ENCODE assay signal across 7 cellular contexts in genomic region chr4:119454151-119454490, GRCh38.
A peak's percentile ranks its signal among the peaks of the same experiment; 100 is the strongest.
DNase-seq lines count a peak whose midpoint lies in the region; ATAC-seq, FAIRE-seq and TF ChIP-seq lines count a peak whose summit lies in the region.
"Not testable (repeated sequence)": the region's sequence is repeated elsewhere in the genome, so short reads cannot be mapped to it uniquely, and the experiment has no call there.

No MANE protein-coding gene starts in this region.

- H3K27me3 Mint-ChIP-seq in activated CD4-positive, alpha-beta T cell treated with anti-CD3 and anti-CD28 coated beads, Interleukin-2, amount 10 ng/mL, durations not matched to agents 7 days and 5 days = not testable (repeated sequence)

- 2% methylated on average over 7 of the region's 7 CpGs for WGBS in pancreas, 2 donors

- TF ChIP-seq POLR2A in GM18505 (IDR thresholded peaks at IDR 0.05; ENCODE audit: borderline replicate concordance, extremely low read depth, insufficient read depth, insufficient read length) = not testable (repeated sequence)

- not testable (repeated sequence) for H3K4me1 ChIP-seq in HAP-1; HUES48 (ENCODE audit: control insufficient read depth, insufficient read depth, low read length); iPS-20b (ENCODE audit: insufficient read depth, low read length); pancreas

- CTCF ChIA-PET in activated CD4-positive, alpha-beta T cell treated with anti-CD3 and anti-CD28 coated beads, Interleukin-2, amount 10 ng/mL, durations not matched to agents 7 days and 5 days (lab: Charles Lee) = not testable (repeated sequence)

- H3K27ac ChIP-seq in HUES48 (ENCODE audit: low read depth, low read length) (peak overlapping the region; percentile 89), dorsolateral prefrontal cortex (peak overlapping the region in 57 of 59 donors; percentile 49 to 98 (median 91)), iPS-20b (ENCODE audit: low read length) (peak overlapping the region; percentile 94), pancreas (peak overlapping the region; percentile 65 to 95 (median 86))

- H3K9ac ChIP-seq in HUES48 (ENCODE audit: low read depth, low read length) (peak overlapping the region; percentile 90), iPS-20b (ENCODE audit: low read depth, low read length) (peak overlapping the region; percentile 88)

- H3K4me1 Mint-ChIP-seq in activated CD4-positive, alpha-beta T cell treated with anti-CD3 and anti-CD28 coated beads, Interleukin-2, amount 10 ng/mL, durations not matched to agents 7 days and 5 days = peaks cover 16% of the 10 kb centered on the region

- H3K4me3 ChIP-seq in HAP-1 = peak overlapping the region; percentile 90
- peak overlapping the region; percentile 79 for H3K4me3 ChIP-seq in HUES48 (ENCODE audit: low read depth, low read length)
- peak overlapping the region; percentile 43 to 97 (median 78) for H3K4me3 ChIP-seq in dorsolateral prefrontal cortex
- H3K4me3 ChIP-seq in iPS-20b (ENCODE audit: low read length) = peak overlapping the region; percentile 83
- peak overlapping the region; percentile 12 to 89 (median 51) for H3K4me3 ChIP-seq in pancreas

- in situ Hi-C loops in HAP-1 (cut with MboI; ENCODE audit: low sequenced_read_pairs) = not testable (repeated sequence)

- peak overlapping the region; percentile 99 for H3K27ac Mint-ChIP-seq in activated CD4-positive, alpha-beta T cell treated with anti-CD3 and anti-CD28 coated beads, Interleukin-2, amount 10 ng/mL, durations not matched to agents 7 days and 5 days

- not testable (repeated sequence) for H3K36me3 Mint-ChIP-seq in activated CD4-positive, alpha-beta T cell treated with anti-CD3 and anti-CD28 coated beads, Interleukin-2, amount 10 ng/mL, durations not matched to agents 7 days and 5 days (ENCODE audit: low read depth)

- not testable (repeated sequence) for H3K9me3 ChIP-seq in HAP-1; HUES48 (ENCODE audit: control insufficient read depth, insufficient read depth, low read length); iPS-20b (ENCODE audit: insufficient read depth, low read depth, low read length); pancreas

- TF ChIP-seq CTCF in dorsolateral prefrontal cortex (IDR thresholded peaks at IDR 0.05 in 54 of 56, conservative IDR thresholded peaks at IDR 0.05 in 2 of 56; ENCODE audit: low read depth in 1 of 56, partially characterized antibody in 56 of 56); pancreas (IDR thresholded peaks at IDR 0.05): not testable (repeated sequence)

- intact Hi-C loops in dorsolateral prefrontal cortex (cut with DNase I) = loop anchor here in 1 of 2 donors (10.0 kb wide), 1 partner anchor 149 kb away; a partner anchor contains a TSS
- intact Hi-C loops in pancreas (cut with DNase I) = not testable (repeated sequence)

- not testable (repeated sequence) for H3K27me3 ChIP-seq in HAP-1 (ENCODE audit: low read depth); HUES48 (ENCODE audit: control insufficient read depth, insufficient read depth, low read length); dorsolateral prefrontal cortex; iPS-20b (ENCODE audit: insufficient read depth, low read length); pancreas

- POLR2A ChIA-PET in activated CD4-positive, alpha-beta T cell treated with anti-CD3 and anti-CD28 coated beads, Interleukin-2, amount 10 ng/mL, durations not matched to agents 7 days and 5 days (lab: Charles Lee) = not testable (repeated sequence)

- not testable (repeated sequence) for FAIRE-seq in pancreas (lab: Jason Lieb, UNC)

- H3K9me3 Mint-ChIP-seq in activated CD4-positive, alpha-beta T cell treated with anti-CD3 and anti-CD28 coated beads, Interleukin-2, amount 10 ng/mL, durations not matched to agents 7 days and 5 days = not testable (repeated sequence)

- not testable (repeated sequence) for DNase-seq in HAP-1 (ENCODE audit: low spot score in 2 of 2); activated CD4-positive, alpha-beta T cell treated with anti-CD3 and anti-CD28 coated beads, Interleukin-2, amount 10 ng/mL, durations not matched to agents 7 days and 5 days; dorsolateral prefrontal cortex; pancreas

- H3K4me3 Mint-ChIP-seq in activated CD4-positive, alpha-beta T cell treated with anti-CD3 and anti-CD28 coated beads, Interleukin-2, amount 10 ng/mL, durations not matched to agents 7 days and 5 days = peak overlapping the region; percentile 90

- not testable (repeated sequence) for H3K36me3 ChIP-seq in HAP-1 (replicated peaks); HUES48 (ENCODE audit: control insufficient read depth, insufficient read depth, low read length); iPS-20b (ENCODE audit: insufficient read depth, low read depth, low read length); pancreas

- peak; percentile 4 for ATAC-seq in GM18505 (IDR thresholded peaks at IDR 0.05; ENCODE audit: unreplicated experiment)
- ATAC-seq in pancreas = peak in 1 of 4 donors; percentile 34
